In genomic region chr1:78690516-78690915, GRCh38 we compare ENCODE assay signal across 17 cellular contexts. TPM values are rescaled to one million over a fixed set of nuclear protein-coding genes. Genes with fewer than 3 reads are reported as not detected.
DNase-seq lines count a peak whose midpoint lies in the region; ATAC-seq and TF ChIP-seq lines count a peak whose summit lies in the region.
"Had no signal": no experiment of that assay in that cellular context is flagged by ENCODE, and none has a peak within 500 bp of the region (broad histone marks: within the 10 kb centered on the region; RNA-seq: fewer than 3 reads in every experiment).

No MANE protein-coding gene starts in this region.

- TF ChIP-seq POLR2A in Peyer's patch (IDR thresholded peaks at IDR 0.05), result no peak

- ATAC-seq in RWPE2 (ENCODE audit: low read depth), result no peak
- ATAC-seq in foreskin keratinocyte, result peak; percentile 43
- ATAC-seq in GM21825 (IDR thresholded peaks at IDR 0.05; ENCODE audit: unreplicated experiment), result no peak
- no peak for ATAC-seq in HG02642 (IDR thresholded peaks at IDR 0.05; ENCODE audit: poor library complexity, unreplicated experiment)
- no peak for ATAC-seq in esophagus mucosa
- ATAC-seq: GM23338, HCT116, HepG2 had no signal

- H3K27me3 ChIP-seq in RWPE2 (ENCODE audit: insufficient read depth, poor library complexity, severe bottlenecking), result no peaks in the 10 kb centered on the region
- no peaks in the 10 kb centered on the region for H3K27me3 ChIP-seq in foreskin keratinocyte
- H3K27me3 ChIP-seq in Peyer's patch, result no peaks in the 10 kb centered on the region
- H3K27me3 ChIP-seq: BLaER1 had no signal

- H3K4me3 ChIP-seq in RWPE2 (ENCODE audit: severe bottlenecking) (no peak overlapping the region), Peyer's patch (no peak overlapping the region)
- H3K4me3 ChIP-seq: BLaER1, GM23338 had no signal

- H3K4me1 ChIP-seq in RWPE2 (ENCODE audit: insufficient read depth, poor library complexity, severe bottlenecking) (peaks cover 20% of the 10 kb centered on the region), foreskin keratinocyte (peaks cover 29% of the 10 kb centered on the region), Peyer's patch (no peaks in the 10 kb centered on the region)
- H3K4me1 ChIP-seq: BLaER1 had no signal

- no peak for TF ChIP-seq CTCF in RWPE2 (IDR thresholded peaks at IDR 0.05; ENCODE audit: poor library complexity, severe bottlenecking)
- no peak for TF ChIP-seq CTCF in foreskin keratinocyte (conservative IDR thresholded peaks at IDR 0.05)
- TF ChIP-seq CTCF in Peyer's patch (IDR thresholded peaks at IDR 0.05), result no peak

- DNase-seq in EH (ENCODE audit: low read depth) (peak; percentile 61), ELR (ENCODE audit: low read depth) (peak; percentile 66), RWPE2 (ENCODE audit: low spot score) (no peak), foreskin keratinocyte (peak in 1 of 2 donors; percentile 64), Peyer's patch (no peak)
- DNase-seq: CD4-positive, alpha-beta memory T cell; DMS153; DMS79; H7; KBM-7 had no signal

- H3K27ac ChIP-seq in RWPE2 (ENCODE audit: poor library complexity, severe bottlenecking) (peak overlapping the region; percentile 89), foreskin keratinocyte (no peak overlapping the region), Peyer's patch (no peak overlapping the region)
- H3K27ac ChIP-seq: BLaER1 had no signal

- H3K9me3 ChIP-seq in RWPE2 (ENCODE audit: severe bottlenecking) (no peaks in the 10 kb centered on the region), Peyer's patch (no peaks in the 10 kb centered on the region)
- H3K9me3 ChIP-seq: BLaER1 had no signal

- H3K36me3 ChIP-seq in RWPE2 (ENCODE audit: low read depth) (no peaks in the 10 kb centered on the region), Peyer's patch (no peaks in the 10 kb centered on the region)
- H3K36me3 ChIP-seq: BLaER1 had no signal

RNA-seq across cellular contexts. Expression of gene IFI44, which starts 40.9 kb away (rescaled TPM):
- total RNA-seq in foreskin keratinocyte (55.2 and 78.8 TPM in 2 replicates), esophagus mucosa (10.7 TPM), Peyer's patch (10 to 100 TPM in 3 of 4 donors, 1 to 10 TPM in 1; 3.9 to 67.7 (median 12.4) TPM)
- polyA plus RNA-seq in foreskin keratinocyte, result 48.5 and 57.7 TPM in 2 replicates
- total RNA-seq: GM23338, H7, HepG2 had no signal
- polyA plus RNA-seq: GM23338, HepG2 had no signal

Comparison
In these comparisons a context has a peak if more than half of its experiments do, and no peak if none do; other contexts are left out.
1. DNase-seq: peak in EH (single experiment) and ELR (single experiment); none in RWPE2 (single experiment) and Peyer's patch (0 of 3).